In genomic region chr22:24411256-24412004, GRCh38 we compare ENCODE assay signal across 2 cellular contexts.
TF ChIP-seq lines count a peak whose summit lies in the region.

No MANE protein-coding gene starts in this region.

TF ChIP-seq in IMR-90, 13 proteins besides CTCF, POLR2A, EP300 and RAD21 (continued from another document):
- TF ChIP-seq RFX5 (IDR thresholded peaks at IDR 0.05; ENCODE audit: low read depth, low read length) (no peak), MXI1 (IDR thresholded peaks at IDR 0.05; ENCODE audit: borderline replicate concordance, low read depth, low read length) (no peak), BHLHE40 (IDR thresholded peaks at IDR 0.05; ENCODE audit: low read depth, low read length) (no peak), FOS (IDR thresholded peaks at IDR 0.05; ENCODE audit: low read depth, low read length) (no peak), CEBPB (IDR thresholded peaks at IDR 0.05; ENCODE audit: low read depth, low read length) (no peak), SMC3 (IDR thresholded peaks at IDR 0.05; ENCODE audit: low read depth, low read length) (no peak), MAZ (IDR thresholded peaks at IDR 0.05; ENCODE audit: borderline replicate concordance, low read depth, low read length) (no peak), MAFK (IDR thresholded peaks at IDR 0.05; ENCODE audit: low read depth, low read length) (no peak), RCOR1 (IDR thresholded peaks at IDR 0.05; ENCODE audit: insufficient replicate concordance, low read length) (no peak)
- TF ChIP-seq, protein P1, sequence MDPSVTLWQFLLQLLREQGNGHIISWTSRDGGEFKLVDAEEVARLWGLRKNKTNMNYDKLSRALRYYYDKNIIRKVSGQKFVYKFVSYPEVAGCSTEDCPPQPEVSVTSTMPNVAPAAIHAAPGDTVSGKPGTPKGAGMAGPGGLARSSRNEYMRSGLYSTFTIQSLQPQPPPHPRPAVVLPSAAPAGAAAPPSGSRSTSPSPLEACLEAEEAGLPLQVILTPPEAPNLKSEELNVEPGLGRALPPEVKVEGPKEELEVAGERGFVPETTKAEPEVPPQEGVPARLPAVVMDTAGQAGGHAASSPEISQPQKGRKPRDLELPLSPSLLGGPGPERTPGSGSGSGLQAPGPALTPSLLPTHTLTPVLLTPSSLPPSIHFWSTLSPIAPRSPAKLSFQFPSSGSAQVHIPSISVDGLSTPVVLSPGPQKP (IDR thresholded peaks at IDR 0.05; ENCODE audit: borderline replicate concordance, low read depth, low read length) = no peak
- TF ChIP-seq, protein P2, sequence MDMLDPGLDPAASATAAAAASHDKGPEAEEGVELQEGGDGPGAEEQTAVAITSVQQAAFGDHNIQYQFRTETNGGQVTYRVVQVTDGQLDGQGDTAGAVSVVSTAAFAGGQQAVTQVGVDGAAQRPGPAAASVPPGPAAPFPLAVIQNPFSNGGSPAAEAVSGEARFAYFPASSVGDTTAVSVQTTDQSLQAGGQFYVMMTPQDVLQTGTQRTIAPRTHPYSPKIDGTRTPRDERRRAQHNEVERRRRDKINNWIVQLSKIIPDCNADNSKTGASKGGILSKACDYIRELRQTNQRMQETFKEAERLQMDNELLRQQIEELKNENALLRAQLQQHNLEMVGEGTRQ (IDR thresholded peaks at IDR 0.05; ENCODE audit: low read depth, low read length) = no peak

TF ChIP-seq in GM23338, 12 proteins besides CTCF, POLR2A, EP300 and RAD21:
- no peak for TF ChIP-seq ZNF462 (CRISPR knock-in tag; IDR thresholded peaks at IDR 0.05)
- no peak for TF ChIP-seq EZH2phosphoT487 (IDR thresholded peaks at IDR 0.05; ENCODE audit: unreplicated experiment)
- TF ChIP-seq ZNF114 (CRISPR knock-in tag; IDR thresholded peaks at IDR 0.05) = no peak
- TF ChIP-seq JUNB (IDR thresholded peaks at IDR 0.05; ENCODE audit: unreplicated experiment) = no peak
- TF ChIP-seq POLR2AphosphoS5 (IDR thresholded peaks at IDR 0.05; ENCODE audit: low read depth) = no peak
- TF ChIP-seq EZH2 (IDR thresholded peaks at IDR 0.05; ENCODE audit: low read depth, unreplicated experiment) = no peak
- TF ChIP-seq CREB1 (CRISPR knock-in tag; IDR thresholded peaks at IDR 0.05; ENCODE audit: low read depth) = no peak
- no peak for TF ChIP-seq STAT1 (IDR thresholded peaks at IDR 0.05; ENCODE audit: unreplicated experiment)
- no peak for TF ChIP-seq NANOG (IDR thresholded peaks at IDR 0.05; ENCODE audit: borderline replicate concordance)
- TF ChIP-seq, protein P3, sequence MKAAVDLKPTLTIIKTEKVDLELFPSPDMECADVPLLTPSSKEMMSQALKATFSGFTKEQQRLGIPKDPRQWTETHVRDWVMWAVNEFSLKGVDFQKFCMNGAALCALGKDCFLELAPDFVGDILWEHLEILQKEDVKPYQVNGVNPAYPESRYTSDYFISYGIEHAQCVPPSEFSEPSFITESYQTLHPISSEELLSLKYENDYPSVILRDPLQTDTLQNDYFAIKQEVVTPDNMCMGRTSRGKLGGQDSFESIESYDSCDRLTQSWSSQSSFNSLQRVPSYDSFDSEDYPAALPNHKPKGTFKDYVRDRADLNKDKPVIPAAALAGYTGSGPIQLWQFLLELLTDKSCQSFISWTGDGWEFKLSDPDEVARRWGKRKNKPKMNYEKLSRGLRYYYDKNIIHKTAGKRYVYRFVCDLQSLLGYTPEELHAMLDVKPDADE (IDR thresholded peaks at IDR 0.05) = no peak
- no peak for TF ChIP-seq ZNF331 (CRISPR knock-in tag; IDR thresholded peaks at IDR 0.05; ENCODE audit: low read depth)
- no peak for TF ChIP-seq REST (IDR thresholded peaks at IDR 0.05; ENCODE audit: unreplicated experiment)
